1 cellular context compared by ENCODE assay signal in the genomic region with DNA sequence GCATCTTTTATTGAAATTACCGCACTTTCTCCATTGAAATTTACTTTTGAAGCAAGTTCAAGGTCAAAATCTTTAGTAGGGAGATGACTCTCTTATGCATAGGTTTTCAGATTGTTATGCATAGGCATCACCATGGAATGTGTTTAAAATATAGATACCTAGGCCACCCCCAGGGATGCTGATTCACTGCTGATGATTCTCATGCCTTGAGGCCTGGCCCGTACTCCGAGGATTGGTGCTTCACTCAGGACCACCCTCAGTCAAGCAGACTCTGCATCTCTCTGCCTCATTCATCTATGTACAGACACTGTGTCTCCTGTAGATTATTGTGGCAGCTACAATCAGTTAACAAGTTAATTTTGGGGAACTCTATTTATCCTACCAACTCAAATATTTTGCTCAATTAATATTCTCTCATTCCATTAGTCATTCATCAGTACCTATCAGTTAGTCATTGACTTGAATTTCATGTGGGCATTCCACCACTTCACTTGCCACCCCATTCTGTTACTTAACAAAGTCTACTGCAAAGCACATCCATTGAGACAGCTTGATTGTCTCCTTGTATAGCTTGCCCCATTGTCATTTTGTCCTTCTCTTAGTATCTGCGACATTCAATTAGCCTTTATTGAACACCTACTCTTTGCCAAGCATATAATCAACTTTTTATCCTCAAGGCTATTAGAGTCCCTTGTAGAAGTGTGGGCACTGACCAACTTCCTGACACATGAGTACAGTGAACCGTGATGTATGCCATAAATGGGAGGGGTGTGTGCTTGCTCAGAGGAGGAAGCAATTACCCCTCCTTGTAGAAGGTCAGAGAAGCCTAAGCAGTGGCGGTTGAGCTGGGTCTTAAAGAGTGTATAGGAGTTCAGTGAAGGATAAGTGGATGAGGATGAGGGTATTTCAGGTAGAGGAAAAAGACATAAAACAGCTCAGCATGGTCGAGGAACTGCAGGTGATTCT.
TF ChIP-seq lines count a peak whose summit lies in the region.

No MANE protein-coding gene starts in this region.

TF ChIP-seq in IMR-90, 13 proteins besides CTCF, POLR2A, EP300 and RAD21 (continued from another document):
- TF ChIP-seq, protein P1, sequence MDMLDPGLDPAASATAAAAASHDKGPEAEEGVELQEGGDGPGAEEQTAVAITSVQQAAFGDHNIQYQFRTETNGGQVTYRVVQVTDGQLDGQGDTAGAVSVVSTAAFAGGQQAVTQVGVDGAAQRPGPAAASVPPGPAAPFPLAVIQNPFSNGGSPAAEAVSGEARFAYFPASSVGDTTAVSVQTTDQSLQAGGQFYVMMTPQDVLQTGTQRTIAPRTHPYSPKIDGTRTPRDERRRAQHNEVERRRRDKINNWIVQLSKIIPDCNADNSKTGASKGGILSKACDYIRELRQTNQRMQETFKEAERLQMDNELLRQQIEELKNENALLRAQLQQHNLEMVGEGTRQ (IDR thresholded peaks at IDR 0.05; ENCODE audit: low read depth, low read length), result no peak
- no peak for TF ChIP-seq CHD1 (IDR thresholded peaks at IDR 0.05; ENCODE audit: low read depth, low read length)
- TF ChIP-seq NFE2L2 (IDR thresholded peaks at IDR 0.05; ENCODE audit: low read depth, low read length), result no peak
- TF ChIP-seq SMC3 (IDR thresholded peaks at IDR 0.05; ENCODE audit: low read depth, low read length), result no peak
TF ChIP-seq in IMR-90: peak in this region for 0.
